Comparison of ENCODE assay signal across 14 cellular contexts in the genomic region with DNA sequence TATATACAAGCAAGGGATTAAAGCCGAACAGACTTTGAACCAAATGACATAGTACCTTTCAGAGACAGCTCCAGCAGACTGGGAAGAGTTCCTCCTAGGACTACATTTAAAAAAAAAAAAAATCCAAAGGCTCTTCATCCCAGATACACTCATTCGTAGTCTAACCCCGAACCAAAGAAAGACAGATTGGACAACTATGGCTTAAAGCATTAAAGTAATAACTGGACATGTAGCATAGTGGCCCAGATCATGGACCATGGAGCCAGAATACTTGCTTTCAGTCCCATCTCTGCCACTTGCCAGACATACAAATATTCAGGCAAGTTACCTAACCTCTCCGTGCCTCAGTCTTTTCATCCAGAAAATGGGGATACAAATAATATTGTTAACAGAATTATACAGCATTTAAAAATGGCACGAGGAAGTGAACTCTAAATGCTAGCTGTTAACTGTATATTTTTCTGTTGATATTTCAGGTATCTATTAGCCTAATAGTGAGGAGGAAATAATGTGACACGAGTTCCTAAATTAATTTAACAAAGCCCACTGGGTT.
DNase-seq lines count a peak whose midpoint lies in the region; ATAC-seq and TF ChIP-seq lines count a peak whose summit lies in the region.
"Had no signal": no experiment of that assay in that cellular context is flagged by ENCODE, and none has a peak within 500 bp of the region (broad histone marks: within the 10 kb centered on the region; RNA-seq: fewer than 3 reads in every experiment).

No MANE protein-coding gene starts in this region.

- H3K4me3 Mint-ChIP-seq in activated naive CD4-positive, alpha-beta T cell treated with anti-CD3 and anti-CD28 coated beads, Interleukin-2, amount 50 U/mL, for 24 hours, result peak overlapping the region; percentile 89
- peak overlapping the region; percentile 20 for H3K4me3 Mint-ChIP-seq in activated B cell treated with CpG ODN at 0.5 μM for 24 hours

- H3K36me3 Mint-ChIP-seq in activated naive CD4-positive, alpha-beta T cell treated with anti-CD3 and anti-CD28 coated beads, Interleukin-2, amount 50 U/mL, for 24 hours, result peaks cover 25% of the 10 kb centered on the region
- peaks cover 28% of the 10 kb centered on the region for H3K36me3 Mint-ChIP-seq in activated B cell treated with CpG ODN at 0.5 μM for 24 hours (ENCODE audit: low read depth)

- POLR2A ChIA-PET in activated B cell treated with CpG ODN at 0.5 μM for 24 hours (lab: Charles Lee), result interaction anchor here (0.6 to 3.1 kb wide), 6 partner anchors 12 to 684 kb away, joined by 4 to 23 read pairs (median 10); partner anchors contain the start of gene HIVEP2

- no peaks in the 10 kb centered on the region for H3K27me3 ChIP-seq in lower lobe of right lung (ENCODE audit: low read depth)
- H3K27me3 ChIP-seq in subcutaneous abdominal adipose tissue (ENCODE audit: control insufficient read depth in 5 of 5, insufficient read depth in 4 of 5, low read length in 5 of 5), result no peaks in the 10 kb centered on the region
- H3K27me3 ChIP-seq: esophagus squamous epithelium, left lung, testis had no signal

- H3K27ac ChIP-seq in lower lobe of right lung (peak overlapping the region; percentile 14), subcutaneous abdominal adipose tissue (ENCODE audit: low read depth, low read length) (peak overlapping the region; percentile 38)
- H3K27ac ChIP-seq: testis had no signal

- H3K4me3 ChIP-seq in lower lobe of right lung, result no peak overlapping the region
- H3K4me3 ChIP-seq in subcutaneous abdominal adipose tissue (ENCODE audit: low read depth in 1 of 5, low read length in 5 of 5), result no peak overlapping the region
- H3K4me3 ChIP-seq: left lung, testis had no signal

- no peaks in the 10 kb centered on the region for H3K27me3 Mint-ChIP-seq in activated naive CD4-positive, alpha-beta T cell treated with anti-CD3 and anti-CD28 coated beads, Interleukin-2, amount 50 U/mL, for 24 hours
- H3K27me3 Mint-ChIP-seq in activated B cell treated with CpG ODN at 0.5 μM for 24 hours, result no peaks in the 10 kb centered on the region

- TF ChIP-seq CTCF in activated B cell treated with CpG ODN at 0.5 μM for 24 hours (IDR thresholded peaks at IDR 0.05) (no peak), lower lobe of right lung (IDR thresholded peaks at IDR 0.05) (no peak)

- H3K9me3 ChIP-seq in lower lobe of right lung, result no peaks in the 10 kb centered on the region
- H3K9me3 ChIP-seq in subcutaneous abdominal adipose tissue (ENCODE audit: control insufficient read depth in 5 of 5, low read length in 5 of 5), result no peaks in the 10 kb centered on the region
- H3K9me3 ChIP-seq: esophagus squamous epithelium, left lung, testis had no signal

- CTCF ChIA-PET in activated B cell treated with CpG ODN at 0.5 μM for 24 hours (lab: Charles Lee), result interaction anchor here (0.6 kb wide), 1 partner anchor 78 kb away, joined by 3 read pairs; no protein-coding TSS in a partner anchor

- H3K36me3 ChIP-seq in lower lobe of right lung (no peaks in the 10 kb centered on the region), subcutaneous abdominal adipose tissue (ENCODE audit: control insufficient read depth in 5 of 5, insufficient read depth in 5 of 5, low read length in 5 of 5) (no peaks in the 10 kb centered on the region)
- H3K36me3 ChIP-seq: esophagus squamous epithelium, left lung had no signal

- H3K27ac Mint-ChIP-seq in activated naive CD4-positive, alpha-beta T cell treated with anti-CD3 and anti-CD28 coated beads, Interleukin-2, amount 50 U/mL, for 24 hours, result peak overlapping the region; percentile 98
- H3K27ac Mint-ChIP-seq in activated B cell treated with CpG ODN at 0.5 μM for 24 hours, result peak overlapping the region; percentile 93

- intact Hi-C loops in activated B cell treated with CpG ODN at 0.5 μM for 24 hours (cut with micrococcal nuclease), result loop anchor here (5.0 kb wide), 3 partner anchors 36 to 74 kb away; no protein-coding TSS in a partner anchor
- intact Hi-C loops in lower lobe of right lung (cut with DNase I), result no loop called here

- H3K4me1 ChIP-seq in lower lobe of right lung (peaks cover 32% of the 10 kb centered on the region), subcutaneous abdominal adipose tissue (ENCODE audit: control insufficient read depth in 5 of 5, insufficient read depth in 5 of 5, low read length in 5 of 5) (peaks cover 15 to 46% (median 44%) of the 10 kb centered on the region in 5 donors)

- no peak for DNase-seq in activated naive CD4-positive, alpha-beta T cell (lab: John Stamatoyannopoulos, UW)
- DNase-seq in activated B cell treated with CpG ODN at 0.5 μM for 24 hours, result no peak
- no peak for DNase-seq in lower lobe of right lung
- no peak for DNase-seq in GM19238 (ENCODE audit: insufficient read length, low spot score)
- no peak for DNase-seq in NK-92 treated with Interleukin-12 subunit alpha and Interleukin-12 subunit beta, amount 100 ng/mL, for 24 hours (lab: John Stamatoyannopoulos, UW)
- DNase-seq: esophagus squamous epithelium, left lung, NCI-H2081 treated with DMSO at 0.1 percent for 48 hours, NCI-H774, SHP77, testis had no signal

- H3K9ac ChIP-seq in subcutaneous abdominal adipose tissue (ENCODE audit: low read length in 5 of 5), result no peak overlapping the region

- no peaks in the 10 kb centered on the region for H3K9me3 Mint-ChIP-seq in activated naive CD4-positive, alpha-beta T cell treated with anti-CD3 and anti-CD28 coated beads, Interleukin-2, amount 50 U/mL, for 24 hours
- H3K9me3 Mint-ChIP-seq in activated B cell treated with CpG ODN at 0.5 μM for 24 hours, result no peaks in the 10 kb centered on the region

- H3K4me1 Mint-ChIP-seq in activated naive CD4-positive, alpha-beta T cell treated with anti-CD3 and anti-CD28 coated beads, Interleukin-2, amount 50 U/mL, for 24 hours, result peaks cover 78% of the 10 kb centered on the region
- peaks cover 71% of the 10 kb centered on the region for H3K4me1 Mint-ChIP-seq in activated B cell treated with CpG ODN at 0.5 μM for 24 hours

- ATAC-seq in activated B cell treated with CpG ODN at 0.5 μM for 24 hours (ENCODE audit: low read depth) (no peak), lower lobe of right lung (no peak), GM18511 (IDR thresholded peaks at IDR 0.05; ENCODE audit: unreplicated experiment) (no peak)
